8 cellular contexts compared by ENCODE assay signal in genomic region chr10:114937962-114938817, GRCh38. TPM values are rescaled to one million over a fixed set of nuclear protein-coding genes. Genes with fewer than 3 reads are reported as not detected.
DNase-seq lines count a peak whose midpoint lies in the region; ATAC-seq and TF ChIP-seq lines count a peak whose summit lies in the region.

TSS of gene TRUB1 (plus strand) at chr10:114938195. CDS start at chr10:114938254, 59 bp downstream.

- peak within 1 kb of the TSS; percentile 97 for H3K4me3 Mint-ChIP-seq in activated naive CD8-positive, alpha-beta T cell
- H3K4me3 Mint-ChIP-seq in osteocyte (ENCODE audit: unreplicated experiment): peak within 1 kb of the TSS; percentile 94

- peaks cover under 1% of the 10 kb centered on the region for H3K36me3 ChIP-seq in thymus (ENCODE audit: control insufficient read depth, insufficient read depth)

- peaks cover 6% of the 10 kb centered on the region for H3K4me1 ChIP-seq in thymus (ENCODE audit: control insufficient read depth, insufficient read depth, low read length)

- WGBS in thymus: under 1% methylated on average over 45 of the region's 45 CpGs

- TF ChIP-seq CTCF in GM10248 (IDR thresholded peaks at IDR 0.05; ENCODE audit: control extremely low read depth, extremely low read depth, low read depth, missing control alignments) (no peak), osteocyte (IDR thresholded peaks at IDR 0.05) (no peak)

- H3K27ac ChIP-seq in thymus (ENCODE audit: low read depth): peak within 1 kb of the TSS; percentile 86

- peak; percentile 100 for ATAC-seq in HG02623 (IDR thresholded peaks at IDR 0.05; ENCODE audit: unreplicated experiment)

- H3K27ac Mint-ChIP-seq in activated naive CD8-positive, alpha-beta T cell: peak within 1 kb of the TSS; percentile 96
- H3K27ac Mint-ChIP-seq in osteocyte (ENCODE audit: unreplicated experiment): peak within 1 kb of the TSS; percentile 90

- intact Hi-C loops in head of caudate nucleus (cut with DNase I): no loop called here

- no peaks in the 10 kb centered on the region for H3K9me3 Mint-ChIP-seq in activated naive CD8-positive, alpha-beta T cell (ENCODE audit: low read depth)
- no peaks in the 10 kb centered on the region for H3K9me3 Mint-ChIP-seq in osteocyte (ENCODE audit: unreplicated experiment)

- CTCF ChIA-PET in GM10248 (lab: Yijun Ruan, JAX): interaction anchor here (0.8 to 2.0 kb wide), 7 partner anchors 10 to 158 kb away, joined by 3 to 6 read pairs (median 3); partner anchors contain the start of gene FHIP2A

- H3K27me3 Mint-ChIP-seq in activated naive CD8-positive, alpha-beta T cell: no peaks in the 10 kb centered on the region
- H3K27me3 Mint-ChIP-seq in osteocyte (ENCODE audit: unreplicated experiment): no peaks in the 10 kb centered on the region

- no peaks in the 10 kb centered on the region for H3K9me3 ChIP-seq in thymus (ENCODE audit: control insufficient read depth)

- H3K36me3 Mint-ChIP-seq in activated naive CD8-positive, alpha-beta T cell: peaks cover 4% of the 10 kb centered on the region
- H3K36me3 Mint-ChIP-seq in osteocyte (ENCODE audit: unreplicated experiment): peaks cover 10% of the 10 kb centered on the region

- DNase-seq in GM10248 (ENCODE audit: extremely low spot score): peak; percentile 89
- peak; percentile 77 for DNase-seq in NCI-H1105 (lab: John Stamatoyannopoulos, UW)
- peak; percentile 84 for DNase-seq in SKM-1 treated with dmso at 0.1 percent for 144 hours (lab: John Stamatoyannopoulos, UW; ENCODE audit: unreplicated experiment)
- peak; percentile 89 to 98 (median 96) for DNase-seq in head of caudate nucleus
- DNase-seq in osteocyte (ENCODE audit: extremely low spot score, unreplicated experiment): peak; percentile 93

- POLR2A ChIA-PET in GM10248 (lab: Yijun Ruan, JAX): interaction anchor here (0.6 kb wide), 1 partner anchor 23 kb away, joined by 3 read pairs; no protein-coding TSS in a partner anchor

- no peaks in the 10 kb centered on the region for H3K27me3 ChIP-seq in thymus (ENCODE audit: control insufficient read depth, insufficient read depth)

- H3K4me3 ChIP-seq in thymus (ENCODE audit: low read length): peak within 1 kb of the TSS; percentile 99

- peaks cover 37% of the 10 kb centered on the region for H3K4me1 Mint-ChIP-seq in activated naive CD8-positive, alpha-beta T cell (ENCODE audit: low read depth)
- H3K4me1 Mint-ChIP-seq in osteocyte (ENCODE audit: unreplicated experiment): peaks cover 27% of the 10 kb centered on the region

RNA-seq across cellular contexts. Expression of gene TRUB1, which starts in this region (rescaled TPM):
- 15.9 and 18.5 TPM in 2 replicates for total RNA-seq in osteocyte
- 12.1 TPM for polyA plus RNA-seq in thymus

Comparison
In these comparisons a context has a peak if more than half of its experiments do, and no peak if none do; other contexts are left out.
1. Peak in every context shown above with its lines: DNase-seq, ATAC-seq, H3K4me3 ChIP-seq and H3K27ac ChIP-seq.